ENCODE assay signal across 25 cellular contexts in genomic region chr5:137693951-137694721, GRCh38. TPM values are rescaled to one million over a fixed set of nuclear protein-coding genes. Genes with fewer than 3 reads are reported as not detected.
A peak's percentile ranks its signal among the peaks of the same experiment; 100 is the strongest.
DNase-seq lines count a peak whose midpoint lies in the region; ATAC-seq and TF ChIP-seq lines count a peak whose summit lies in the region.
"Had no signal": no experiment of that assay in that cellular context is flagged by ENCODE, and none has a peak within 500 bp of the region (broad histone marks: within the 10 kb centered on the region; RNA-seq: fewer than 3 reads in every experiment).

No MANE protein-coding gene starts in this region.

- H3K27me3 ChIP-seq in BE2C, result no peaks in the 10 kb centered on the region
- no peaks in the 10 kb centered on the region for H3K27me3 ChIP-seq in BLaER1 treated with 17β-estradiol and CSF1 and Interleukin-3, amounts not matched to agents 10 nM and 100 nM
- H3K27me3 ChIP-seq in naive thymus-derived CD4-positive, alpha-beta T cell (ENCODE audit: control insufficient read depth in 2 of 2, insufficient read depth in 2 of 2, low read length in 2 of 2), result no peaks in the 10 kb centered on the region
- H3K27me3 ChIP-seq: gastroesophageal sphincter, hepatocyte, SJCRH30, spleen had no signal

- peak overlapping the region in 3 of 11 experiments; percentile 60 to 71 (median 71); a peak in 1 of 22 replicates for H3K27ac ChIP-seq in BLaER1 treated with 17β-estradiol and CSF1 and Interleukin-3, amounts not matched to agents 10 nM and 100 nM
- H3K27ac ChIP-seq in naive thymus-derived CD4-positive, alpha-beta T cell (ENCODE audit: low read depth, low read length), result no peak overlapping the region
- H3K27ac ChIP-seq: hepatocyte, SJCRH30 had no signal

- peaks cover 33% of the 10 kb centered on the region for H3K36me3 Mint-ChIP-seq in WTC11
- H3K36me3 Mint-ChIP-seq in naive thymus-derived CD4-positive, alpha-beta T cell, result peaks cover 23 to 59% (median 42%) of the 10 kb centered on the region in 5 donors

- POLR2A ChIA-PET in WTC11 (lab: Charles Lee), result no interaction called here
- POLR2A ChIA-PET in naive thymus-derived CD4-positive, alpha-beta T cell (lab: Charles Lee), result interaction anchor here (1.0 to 11.7 kb wide), 10 partner anchors 8 to 61 kb away, joined by 3 to 197 read pairs (median 9); partner anchors contain the start of genes HNRNPA0 and KLHL3

- H3K27ac Mint-ChIP-seq in WTC11, result peak overlapping the region; percentile 61; the same call in 1 of the 2 replicates
- H3K27ac Mint-ChIP-seq in naive thymus-derived CD4-positive, alpha-beta T cell, result peak overlapping the region in 8 of 9 donors; percentile 53 to 98 (median 94)
- H3K27ac Mint-ChIP-seq: mesothelial cell of epicardium, type B pancreatic cell had no signal

- intact Hi-C loops in naive thymus-derived CD4-positive, alpha-beta T cell (cut with micrococcal nuclease), result no loop called here

- H3K9me3 Mint-ChIP-seq in WTC11, result peaks cover 5% of the 10 kb centered on the region
- peaks cover 0 to 7% (median 0%) of the 10 kb centered on the region in 11 donors for H3K9me3 Mint-ChIP-seq in naive thymus-derived CD4-positive, alpha-beta T cell
- H3K9me3 Mint-ChIP-seq: central memory CD8-positive, alpha-beta T cell; mesothelial cell of epicardium; natural killer cell treated with Interleukin-12 subunit alpha and Interleukin-12 subunit beta and Interleukin-15 and Interleukin-18, amount 100 ng/mL, for 72 hours; type B pancreatic cell had no signal

- H3K27me3 Mint-ChIP-seq in WTC11 (ENCODE audit: low read depth), result no peaks in the 10 kb centered on the region
- no peaks in the 10 kb centered on the region for H3K27me3 Mint-ChIP-seq in naive thymus-derived CD4-positive, alpha-beta T cell
- H3K27me3 Mint-ChIP-seq: central memory CD8-positive, alpha-beta T cell; natural killer cell treated with Interleukin-12 subunit alpha and Interleukin-12 subunit beta and Interleukin-15 and Interleukin-18, amount 100 ng/mL, for 72 hours; type B pancreatic cell had no signal

- H3K9me3 ChIP-seq in BE2C, result no peaks in the 10 kb centered on the region
- H3K9me3 ChIP-seq in BLaER1 treated with 17β-estradiol and CSF1 and Interleukin-3, amounts not matched to agents 10 nM and 100 nM (replicated peaks in 1 of 11), result peaks cover 0 to 4% (median 0%) of the 10 kb centered on the region in 11 experiments; a peak in 3 of 22 replicates
- H3K9me3 ChIP-seq in naive thymus-derived CD4-positive, alpha-beta T cell (ENCODE audit: control insufficient read depth in 2 of 3, low read length in 3 of 3), result no peaks in the 10 kb centered on the region
- H3K9me3 ChIP-seq: gastroesophageal sphincter, SJCRH30 had no signal

- peaks cover 11% of the 10 kb centered on the region for H3K4me1 Mint-ChIP-seq in WTC11
- peaks cover 31 to 67% (median 64%) of the 10 kb centered on the region in 7 donors for H3K4me1 Mint-ChIP-seq in naive thymus-derived CD4-positive, alpha-beta T cell

- TF ChIP-seq CTCF in BE2C (IDR thresholded peaks at IDR 0.05; ENCODE audit: low read depth, low read length), result no peak
- TF ChIP-seq CTCF in WTC11 (IDR thresholded peaks at IDR 0.05), result no peak

- CTCF ChIA-PET in WTC11 (lab: Charles Lee), result interaction anchor here (1.0 to 1.9 kb wide), 5 partner anchors 33 to 371 kb away, joined by 3 to 9 read pairs (median 6); no protein-coding TSS in a partner anchor
- CTCF ChIA-PET in naive thymus-derived CD4-positive, alpha-beta T cell (lab: Charles Lee), result interaction anchor here (0.6 to 10.5 kb wide), 5 partner anchors 10 to 832 kb away, joined by 3 to 156 read pairs (median 14); partner anchors contain the start of gene KLHL3

- H3K9ac ChIP-seq in BLaER1 treated with 17β-estradiol and CSF1 and Interleukin-3, amounts not matched to agents 10 nM and 100 nM, result no peak overlapping the region
- H3K9ac ChIP-seq: parathyroid adenoma had no signal

- peaks cover 4% of the 10 kb centered on the region; the same call in 1 of the 2 replicates for H3K36me3 ChIP-seq in BE2C
- peaks cover 0 to 6% (median 0%) of the 10 kb centered on the region in 11 experiments; a peak in 4 of 22 replicates for H3K36me3 ChIP-seq in BLaER1 treated with 17β-estradiol and CSF1 and Interleukin-3, amounts not matched to agents 10 nM and 100 nM
- H3K36me3 ChIP-seq in naive thymus-derived CD4-positive, alpha-beta T cell (ENCODE audit: control insufficient read depth in 2 of 3, insufficient read depth in 3 of 3, low read length in 3 of 3), result peaks cover 0 to 28% (median 5%) of the 10 kb centered on the region in 3 experiments
- H3K36me3 ChIP-seq: SJCRH30 had no signal

- H3K4me3 Mint-ChIP-seq in WTC11, result no peak overlapping the region
- H3K4me3 Mint-ChIP-seq in naive thymus-derived CD4-positive, alpha-beta T cell, result peak overlapping the region in 4 of 10 donors; percentile 13 to 85 (median 48)
- H3K4me3 Mint-ChIP-seq: central memory CD8-positive, alpha-beta T cell; mesothelial cell of epicardium; natural killer cell treated with Interleukin-12 subunit alpha and Interleukin-12 subunit beta and Interleukin-15 and Interleukin-18, amount 100 ng/mL, for 72 hours; type B pancreatic cell had no signal

- H3K4me3 ChIP-seq in BE2C (ENCODE audit: low read depth, low read length), result no peak overlapping the region
- H3K4me3 ChIP-seq in BLaER1 treated with 17β-estradiol and CSF1 and Interleukin-3, amounts not matched to agents 10 nM and 100 nM, result no peak overlapping the region
- H3K4me3 ChIP-seq in naive thymus-derived CD4-positive, alpha-beta T cell (ENCODE audit: low read length), result no peak overlapping the region
- H3K4me3 ChIP-seq: gastroesophageal sphincter, hepatocyte, SJCRH30, spleen had no signal

- H3K4me2 ChIP-seq in BLaER1 treated with 17β-estradiol and CSF1 and Interleukin-3, amounts not matched to agents 10 nM and 100 nM, result peak overlapping the region in 7 of 11 experiments; percentile 66 to 78 (median 69); a peak in 11 of 22 replicates

- ATAC-seq in WTC11 (no peak), GM21360 (IDR thresholded peaks at IDR 0.05; ENCODE audit: unreplicated experiment) (no peak)
- no peak for ATAC-seq in naive thymus-derived CD4-positive, alpha-beta T cell
- ATAC-seq: gastroesophageal sphincter; left ventricle myocardium superior; natural killer cell treated with Interleukin-12 subunit alpha and Interleukin-12 subunit beta and Interleukin-15 and Interleukin-18, amount 100 ng/mL, for 72 hours had no signal

- DNase-seq in BE2C (peak; percentile 25), WTC11 (ENCODE audit: low spot score) (no peak), GDM1 (lab: John Stamatoyannopoulos, UW) (no peak), COLO668 (lab: John Stamatoyannopoulos, UW; ENCODE audit: unreplicated experiment) (no peak)
- DNase-seq in naive thymus-derived CD4-positive, alpha-beta T cell, result no peak
- DNase-seq: activated CD4-positive, alpha-beta T cell treated with anti-CD3 and anti-CD28 coated beads for 1 hour; activated T-cell treated with anti-CD3 and anti-CD28 coated beads, Interleukin-2, amount 50 U/mL, for 1 hour; dermis blood vessel endothelial cell; DMS 273 treated with DMSO at 0.1 percent for 48 hours; Kasumi-1; left ventricle myocardium superior; NCI-H1436; NCI-H2081 treated with DMSO at 0.1 percent for 48 hours; NCI-H226; SJCRH30; spleen had no signal

- no peaks in the 10 kb centered on the region for H4K20me1 ChIP-seq in BLaER1 treated with 17β-estradiol and CSF1 and Interleukin-3, amounts not matched to agents 10 nM and 100 nM

- H3K4me1 ChIP-seq in BE2C, result no peaks in the 10 kb centered on the region; the same call in 1 of the 2 replicates
- H3K4me1 ChIP-seq in BLaER1 treated with 17β-estradiol and CSF1 and Interleukin-3, amounts not matched to agents 10 nM and 100 nM, result peaks cover 18 to 31% (median 22%) of the 10 kb centered on the region in 10 experiments
- peaks cover 22 to 47% of the 10 kb centered on the region in 2 donors for H3K4me1 ChIP-seq in naive thymus-derived CD4-positive, alpha-beta T cell (ENCODE audit: control insufficient read depth in 2 of 2, insufficient read depth in 2 of 2, low read length in 2 of 2)
- H3K4me1 ChIP-seq: SJCRH30 had no signal

TF ChIP-seq in WTC11, 78 proteins besides CTCF, POLR2A, EP300 and RAD21 (continues in another document):
- TF ChIP-seq RORB (CRISPR knock-in tag; IDR thresholded peaks at IDR 0.05), result no peak
- no peak for TF ChIP-seq NFATC4 (CRISPR knock-in tag; IDR thresholded peaks at IDR 0.05)
- TF ChIP-seq USF1 (CRISPR knock-in tag; IDR thresholded peaks at IDR 0.05), result no peak
- TF ChIP-seq GRHL2 (CRISPR knock-in tag; IDR thresholded peaks at IDR 0.05; ENCODE audit: insufficient replicate concordance, severe bottlenecking), result no peak
- no peak for TF ChIP-seq E2F4 (CRISPR knock-in tag; IDR thresholded peaks at IDR 0.05; ENCODE audit: borderline replicate concordance, low read depth)
- TF ChIP-seq SOX15 (CRISPR knock-in tag; IDR thresholded peaks at IDR 0.05), result no peak
- no peak for TF ChIP-seq MXD4 (CRISPR knock-in tag; IDR thresholded peaks at IDR 0.05; ENCODE audit: borderline replicate concordance)
- TF ChIP-seq TP53 (CRISPR knock-in tag; IDR thresholded peaks at IDR 0.05), result no peak
- no peak for TF ChIP-seq ZNF121 (CRISPR knock-in tag; IDR thresholded peaks at IDR 0.05)
- no peak for TF ChIP-seq NFE2L1 (CRISPR knock-in tag; IDR thresholded peaks at IDR 0.05)
- no peak for TF ChIP-seq MLX (CRISPR knock-in tag; IDR thresholded peaks at IDR 0.05)

RNA-seq across cellular contexts. Expression of gene KLHL3, which starts 41.8 kb away (rescaled TPM):
- 2.5 TPM for polyA plus RNA-seq in BE2C (2012; ENCODE audit: insufficient read depth, insufficient read length, low read depth)
- 14.7 to 18.2 TPM (median 15.7 TPM) in 3 replicates for total RNA-seq in WTC11 (2021)
- total RNA-seq in naive thymus-derived CD4-positive, alpha-beta T cell, result 10 to 100 TPM; 10.4 to 47.3 (median 26.6) TPM
- polyA plus RNA-seq in naive thymus-derived CD4-positive, alpha-beta T cell, result 1 to 10 TPM; 4.6 to 6.3 TPM
- total RNA-seq: SJCRH30 had no signal
